6 cellular contexts compared by ENCODE assay signal in genomic region chr18:51861041-51861440, GRCh38.
"Had no signal": no experiment of that assay in that cellular context is flagged by ENCODE, and none has a peak within 500 bp of the region (broad histone marks: within the 10 kb centered on the region; RNA-seq: fewer than 3 reads in every experiment).

No MANE protein-coding gene starts in this region.

- H3K36me3 ChIP-seq: HAP-1 had no signal

- DNase-seq: GM23248, GOT3, H7, HFFc6, KBM-7 had no signal

- H3K4me3 ChIP-seq: GM23248, HAP-1 had no signal
